Comparison of ENCODE assay signal across 1 cellular context in the genomic region with DNA sequence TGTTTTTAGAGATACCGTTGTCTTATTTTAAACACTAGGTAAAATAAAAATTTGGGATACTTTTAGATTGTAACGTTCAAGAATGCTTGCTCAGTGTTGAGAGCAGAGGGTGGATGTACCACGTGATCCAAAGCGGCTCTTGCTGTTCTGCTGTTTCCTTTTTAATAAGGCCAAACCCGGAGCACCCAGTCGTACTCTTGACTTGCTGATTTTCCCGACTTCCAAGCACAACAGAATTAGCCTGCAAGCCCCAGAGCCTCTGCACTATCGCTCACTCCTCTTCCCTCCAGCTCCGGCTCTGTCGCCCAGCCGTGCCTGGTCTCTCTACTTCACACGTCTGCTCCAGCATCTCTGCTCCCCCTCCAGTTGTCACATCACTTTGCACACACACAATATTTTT.
TF ChIP-seq lines count a peak whose summit lies in the region.

No MANE protein-coding gene starts in this region.

TF ChIP-seq in GM23338, 12 proteins besides CTCF, POLR2A, EP300 and RAD21 (continued from another document):
- TF ChIP-seq, protein P1, sequence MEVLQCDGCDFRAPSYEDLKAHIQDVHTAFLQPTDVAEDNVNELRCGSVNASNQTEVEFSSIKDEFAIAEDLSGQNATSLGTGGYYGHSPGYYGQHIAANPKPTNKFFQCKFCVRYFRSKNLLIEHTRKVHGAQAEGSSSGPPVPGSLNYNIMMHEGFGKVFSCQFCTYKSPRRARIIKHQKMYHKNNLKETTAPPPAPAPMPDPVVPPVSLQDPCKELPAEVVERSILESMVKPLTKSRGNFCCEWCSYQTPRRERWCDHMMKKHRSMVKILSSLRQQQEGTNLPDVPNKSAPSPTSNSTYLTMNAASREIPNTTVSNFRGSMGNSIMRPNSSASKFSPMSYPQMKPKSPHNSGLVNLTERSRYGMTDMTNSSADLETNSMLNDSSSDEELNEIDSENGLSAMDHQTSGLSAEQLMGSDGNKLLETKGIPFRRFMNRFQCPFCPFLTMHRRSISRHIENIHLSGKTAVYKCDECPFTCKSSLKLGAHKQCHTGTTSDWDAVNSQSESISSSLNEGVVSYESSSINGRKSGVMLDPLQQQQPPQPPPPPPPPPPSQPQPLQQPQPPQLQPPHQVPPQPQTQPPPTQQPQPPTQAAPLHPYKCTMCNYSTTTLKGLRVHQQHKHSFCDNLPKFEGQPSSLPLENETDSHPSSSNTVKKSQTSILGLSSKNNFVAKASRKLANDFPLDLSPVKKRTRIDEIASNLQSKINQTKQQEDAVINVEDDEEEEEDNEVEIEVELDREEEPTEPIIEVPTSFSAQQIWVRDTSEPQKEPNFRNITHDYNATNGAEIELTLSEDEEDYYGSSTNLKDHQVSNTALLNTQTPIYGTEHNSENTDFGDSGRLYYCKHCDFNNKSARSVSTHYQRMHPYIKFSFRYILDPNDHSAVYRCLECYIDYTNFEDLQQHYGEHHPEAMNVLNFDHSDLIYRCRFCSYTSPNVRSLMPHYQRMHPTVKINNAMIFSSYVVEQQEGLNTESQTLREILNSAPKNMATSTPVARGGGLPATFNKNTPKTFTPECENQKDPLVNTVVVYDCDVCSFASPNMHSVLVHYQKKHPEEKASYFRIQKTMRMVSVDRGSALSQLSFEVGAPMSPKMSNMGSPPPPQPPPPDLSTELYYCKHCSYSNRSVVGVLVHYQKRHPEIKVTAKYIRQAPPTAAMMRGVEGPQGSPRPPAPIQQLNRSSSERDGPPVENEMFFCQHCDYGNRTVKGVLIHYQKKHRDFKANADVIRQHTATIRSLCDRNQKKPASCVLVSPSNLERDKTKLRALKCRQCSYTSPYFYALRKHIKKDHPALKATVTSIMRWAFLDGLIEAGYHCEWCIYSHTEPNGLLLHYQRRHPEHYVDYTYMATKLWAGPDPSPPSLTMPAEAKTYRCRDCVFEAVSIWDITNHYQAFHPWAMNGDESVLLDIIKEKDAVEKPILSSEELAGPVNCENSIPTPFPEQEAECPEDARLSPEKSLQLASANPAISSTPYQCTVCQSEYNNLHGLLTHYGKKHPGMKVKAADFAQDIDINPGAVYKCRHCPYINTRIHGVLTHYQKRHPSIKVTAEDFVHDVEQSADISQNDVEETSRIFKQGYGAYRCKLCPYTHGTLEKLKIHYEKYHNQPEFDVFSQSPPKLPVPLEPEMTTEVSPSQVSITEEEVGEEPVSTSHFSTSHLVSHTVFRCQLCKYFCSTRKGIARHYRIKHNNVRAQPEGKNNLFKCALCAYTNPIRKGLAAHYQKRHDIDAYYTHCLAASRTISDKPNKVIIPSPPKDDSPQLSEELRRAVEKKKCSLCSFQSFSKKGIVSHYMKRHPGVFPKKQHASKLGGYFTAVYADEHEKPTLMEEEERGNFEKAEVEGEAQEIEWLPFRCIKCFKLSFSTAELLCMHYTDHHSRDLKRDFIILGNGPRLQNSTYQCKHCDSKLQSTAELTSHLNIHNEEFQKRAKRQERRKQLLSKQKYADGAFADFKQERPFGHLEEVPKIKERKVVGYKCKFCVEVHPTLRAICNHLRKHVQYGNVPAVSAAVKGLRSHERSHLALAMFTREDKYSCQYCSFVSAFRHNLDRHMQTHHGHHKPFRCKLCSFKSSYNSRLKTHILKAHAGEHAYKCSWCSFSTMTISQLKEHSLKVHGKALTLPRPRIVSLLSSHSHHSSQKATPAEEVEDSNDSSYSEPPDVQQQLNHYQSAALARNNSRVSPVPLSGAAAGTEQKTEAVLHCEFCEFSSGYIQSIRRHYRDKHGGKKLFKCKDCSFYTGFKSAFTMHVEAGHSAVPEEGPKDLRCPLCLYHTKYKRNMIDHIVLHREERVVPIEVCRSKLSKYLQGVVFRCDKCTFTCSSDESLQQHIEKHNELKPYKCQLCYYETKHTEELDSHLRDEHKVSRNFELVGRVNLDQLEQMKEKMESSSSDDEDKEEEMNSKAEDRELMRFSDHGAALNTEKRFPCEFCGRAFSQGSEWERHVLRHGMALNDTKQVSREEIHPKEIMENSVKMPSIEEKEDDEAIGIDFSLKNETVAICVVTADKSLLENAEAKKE (CRISPR knock-in tag; IDR thresholded peaks at IDR 0.05), result no peak
- no peak for TF ChIP-seq CREB1 (CRISPR knock-in tag; IDR thresholded peaks at IDR 0.05; ENCODE audit: low read depth)
- TF ChIP-seq ZNF114 (CRISPR knock-in tag; IDR thresholded peaks at IDR 0.05), result no peak
- no peak for TF ChIP-seq JUNB (IDR thresholded peaks at IDR 0.05; ENCODE audit: unreplicated experiment)
- TF ChIP-seq, protein P2, sequence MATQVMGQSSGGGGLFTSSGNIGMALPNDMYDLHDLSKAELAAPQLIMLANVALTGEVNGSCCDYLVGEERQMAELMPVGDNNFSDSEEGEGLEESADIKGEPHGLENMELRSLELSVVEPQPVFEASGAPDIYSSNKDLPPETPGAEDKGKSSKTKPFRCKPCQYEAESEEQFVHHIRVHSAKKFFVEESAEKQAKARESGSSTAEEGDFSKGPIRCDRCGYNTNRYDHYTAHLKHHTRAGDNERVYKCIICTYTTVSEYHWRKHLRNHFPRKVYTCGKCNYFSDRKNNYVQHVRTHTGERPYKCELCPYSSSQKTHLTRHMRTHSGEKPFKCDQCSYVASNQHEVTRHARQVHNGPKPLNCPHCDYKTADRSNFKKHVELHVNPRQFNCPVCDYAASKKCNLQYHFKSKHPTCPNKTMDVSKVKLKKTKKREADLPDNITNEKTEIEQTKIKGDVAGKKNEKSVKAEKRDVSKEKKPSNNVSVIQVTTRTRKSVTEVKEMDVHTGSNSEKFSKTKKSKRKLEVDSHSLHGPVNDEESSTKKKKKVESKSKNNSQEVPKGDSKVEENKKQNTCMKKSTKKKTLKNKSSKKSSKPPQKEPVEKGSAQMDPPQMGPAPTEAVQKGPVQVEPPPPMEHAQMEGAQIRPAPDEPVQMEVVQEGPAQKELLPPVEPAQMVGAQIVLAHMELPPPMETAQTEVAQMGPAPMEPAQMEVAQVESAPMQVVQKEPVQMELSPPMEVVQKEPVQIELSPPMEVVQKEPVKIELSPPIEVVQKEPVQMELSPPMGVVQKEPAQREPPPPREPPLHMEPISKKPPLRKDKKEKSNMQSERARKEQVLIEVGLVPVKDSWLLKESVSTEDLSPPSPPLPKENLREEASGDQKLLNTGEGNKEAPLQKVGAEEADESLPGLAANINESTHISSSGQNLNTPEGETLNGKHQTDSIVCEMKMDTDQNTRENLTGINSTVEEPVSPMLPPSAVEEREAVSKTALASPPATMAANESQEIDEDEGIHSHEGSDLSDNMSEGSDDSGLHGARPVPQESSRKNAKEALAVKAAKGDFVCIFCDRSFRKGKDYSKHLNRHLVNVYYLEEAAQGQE (IDR thresholded peaks at IDR 0.05; ENCODE audit: unreplicated experiment), result no peak
- no peak for TF ChIP-seq POLR2AphosphoS5 (IDR thresholded peaks at IDR 0.05; ENCODE audit: low read depth)
- TF ChIP-seq ZNF331 (CRISPR knock-in tag; IDR thresholded peaks at IDR 0.05; ENCODE audit: low read depth), result no peak
- TF ChIP-seq EZH2phosphoT487 (IDR thresholded peaks at IDR 0.05; ENCODE audit: unreplicated experiment), result no peak
- TF ChIP-seq STAT1 (IDR thresholded peaks at IDR 0.05; ENCODE audit: unreplicated experiment), result no peak
- TF ChIP-seq NANOG (IDR thresholded peaks at IDR 0.05; ENCODE audit: borderline replicate concordance), result no peak
